In genomic region chr4:1752284-1753041, GRCh38 we compare ENCODE assay signal across 1 cellular context.
TF ChIP-seq lines count a peak whose summit lies in the region.

No MANE protein-coding gene starts in this region.

TF ChIP-seq in HepG2, 621 proteins besides CTCF, POLR2A, EP300 and RAD21 (continued from another document and continues in another):
- TF ChIP-seq, protein P1, sequence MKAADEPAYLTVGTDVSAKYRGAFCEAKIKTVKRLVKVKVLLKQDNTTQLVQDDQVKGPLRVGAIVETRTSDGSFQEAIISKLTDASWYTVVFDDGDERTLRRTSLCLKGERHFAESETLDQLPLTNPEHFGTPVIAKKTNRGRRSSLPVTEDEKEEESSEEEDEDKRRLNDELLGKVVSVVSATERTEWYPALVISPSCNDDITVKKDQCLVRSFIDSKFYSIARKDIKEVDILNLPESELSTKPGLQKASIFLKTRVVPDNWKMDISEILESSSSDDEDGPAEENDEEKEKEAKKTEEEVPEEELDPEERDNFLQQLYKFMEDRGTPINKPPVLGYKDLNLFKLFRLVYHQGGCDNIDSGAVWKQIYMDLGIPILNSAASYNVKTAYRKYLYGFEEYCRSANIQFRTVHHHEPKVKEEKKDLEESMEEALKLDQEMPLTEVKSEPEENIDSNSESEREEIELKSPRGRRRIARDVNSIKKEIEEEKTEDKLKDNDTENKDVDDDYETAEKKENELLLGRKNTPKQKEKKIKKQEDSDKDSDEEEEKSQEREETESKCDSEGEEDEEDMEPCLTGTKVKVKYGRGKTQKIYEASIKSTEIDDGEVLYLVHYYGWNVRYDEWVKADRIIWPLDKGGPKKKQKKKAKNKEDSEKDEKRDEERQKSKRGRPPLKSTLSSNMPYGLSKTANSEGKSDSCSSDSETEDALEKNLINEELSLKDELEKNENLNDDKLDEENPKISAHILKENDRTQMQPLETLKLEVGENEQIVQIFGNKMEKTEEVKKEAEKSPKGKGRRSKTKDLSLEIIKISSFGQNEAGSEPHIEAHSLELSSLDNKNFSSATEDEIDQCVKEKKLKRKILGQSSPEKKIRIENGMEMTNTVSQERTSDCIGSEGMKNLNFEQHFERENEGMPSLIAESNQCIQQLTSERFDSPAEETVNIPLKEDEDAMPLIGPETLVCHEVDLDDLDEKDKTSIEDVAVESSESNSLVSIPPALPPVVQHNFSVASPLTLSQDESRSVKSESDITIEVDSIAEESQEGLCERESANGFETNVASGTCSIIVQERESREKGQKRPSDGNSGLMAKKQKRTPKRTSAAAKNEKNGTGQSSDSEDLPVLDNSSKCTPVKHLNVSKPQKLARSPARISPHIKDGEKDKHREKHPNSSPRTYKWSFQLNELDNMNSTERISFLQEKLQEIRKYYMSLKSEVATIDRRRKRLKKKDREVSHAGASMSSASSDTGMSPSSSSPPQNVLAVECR (CRISPR knock-in tag; IDR thresholded peaks at IDR 0.05; ENCODE audit: borderline replicate concordance): peak; percentile 32; the same call in 1 of the 2 replicates
- TF ChIP-seq ZNF101 (CRISPR knock-in tag; IDR thresholded peaks at IDR 0.05; ENCODE audit: borderline replicate concordance, low read depth) (no peak), TARDBP (CRISPR knock-in tag; IDR thresholded peaks at IDR 0.05) (peak; percentile 14; the same call in 1 of the 2 replicates), KLF16 (CRISPR knock-in tag; IDR thresholded peaks at IDR 0.05) (peak in 1 of 2 experiments; percentile 47; a peak in 1 of 4 replicates), ZNF552 (CRISPR knock-in tag; IDR thresholded peaks at IDR 0.05; ENCODE audit: borderline replicate concordance) (no peak; the same call in 1 of the 2 replicates), ZNF557 (CRISPR knock-in tag; IDR thresholded peaks at IDR 0.05) (no peak), GLI4 (CRISPR knock-in tag; IDR thresholded peaks at IDR 0.05; ENCODE audit: borderline replicate concordance) (no peak), ZNF597 (CRISPR knock-in tag; IDR thresholded peaks at IDR 0.05) (no peak), ZSCAN25 (CRISPR knock-in tag; IDR thresholded peaks at IDR 0.05) (peak; percentile 54; the same call in 1 of the 2 replicates), HNRNPL (IDR thresholded peaks at IDR 0.05; ENCODE audit: low read depth, low read length) (peak; percentile 98), ZNF780A (CRISPR knock-in tag; IDR thresholded peaks at IDR 0.05) (no peak), ZNF614 (CRISPR knock-in tag; IDR thresholded peaks at IDR 0.05; ENCODE audit: borderline replicate concordance) (peak; percentile 48; the same call in 1 of the 2 replicates), TAF1 (CRISPR knock-in tag; IDR thresholded peaks at IDR 0.05) (peak; percentile 46; the same call in 1 of the 2 replicates), HOXA3 (CRISPR knock-in tag; IDR thresholded peaks at IDR 0.05) (peak; percentile 10; the same call in 1 of the 2 replicates), SRSF1 (optimal IDR thresholded peaks at IDR 0.05; ENCODE audit: low read depth, low read length) (peak; percentile 69), FOXO1 (CRISPR knock-in tag; IDR thresholded peaks at IDR 0.05) (0 out of 2 replicates have a peak, but pooled peaks have one; percentile 39), HOXA5 (CRISPR knock-in tag; IDR thresholded peaks at IDR 0.05) (peak; percentile 23; the same call in 1 of the 2 replicates), SUZ12 (IDR thresholded peaks at IDR 0.05; ENCODE audit: low read depth, low read length) (no peak), TEAD2 (CRISPR knock-in tag; IDR thresholded peaks at IDR 0.05) (no peak), RNF2 (conservative IDR thresholded peaks at IDR 0.05; ENCODE audit: low read depth) (no peak), KAT7 (CRISPR knock-in tag; IDR thresholded peaks at IDR 0.05; ENCODE audit: borderline replicate concordance) (no peak; the same call in 1 of the 2 replicates), ISL2 (CRISPR knock-in tag; IDR thresholded peaks at IDR 0.05) (0 out of 2 replicates have a peak, but pooled peaks have one; percentile 19), RBFOX2 (IDR thresholded peaks at IDR 0.05; ENCODE audit: low read depth, low read length) (peak; percentile 73), STAG1 (CRISPR knock-in tag; IDR thresholded peaks at IDR 0.05) (peak; percentile 40), ZNF263 (CRISPR knock-in tag; IDR thresholded peaks at IDR 0.05) (peak; percentile 83), GABPB1 (CRISPR knock-in tag; IDR thresholded peaks at IDR 0.05) (peak; percentile 48), YEATS4 (CRISPR knock-in tag; IDR thresholded peaks at IDR 0.05; ENCODE audit: borderline replicate concordance) (peak; percentile 41; the same call in 1 of the 2 replicates), ZNF354B (CRISPR knock-in tag; IDR thresholded peaks at IDR 0.05) (no peak), ZNF253 (CRISPR knock-in tag; IDR thresholded peaks at IDR 0.05; ENCODE audit: borderline replicate concordance) (0 out of 2 replicates have a peak, but pooled peaks have one; percentile 46), MXI1 (IDR thresholded peaks at IDR 0.05; ENCODE audit: borderline replicate concordance, low read depth, low read length) (no peak), ZNF782 (CRISPR knock-in tag; IDR thresholded peaks at IDR 0.05; ENCODE audit: borderline replicate concordance) (no peak), MXD4 (CRISPR knock-in tag; IDR thresholded peaks at IDR 0.05) (no peak; the same call in 1 of the 2 replicates), KLF13 (CRISPR knock-in tag; IDR thresholded peaks at IDR 0.05) (no peak), TOPORS (CRISPR knock-in tag; IDR thresholded peaks at IDR 0.05) (no peak), KDM3A (CRISPR knock-in tag; IDR thresholded peaks at IDR 0.05; ENCODE audit: low read depth) (0 out of 2 replicates have a peak, but pooled peaks have one; percentile 76), NFKB2 (CRISPR knock-in tag; IDR thresholded peaks at IDR 0.05; ENCODE audit: borderline replicate concordance) (no peak), GATAD2A (CRISPR knock-in tag; IDR thresholded peaks at IDR 0.05) (peak; percentile 49; the same call in 1 of the 2 replicates), AKAP8 (CRISPR knock-in tag; IDR thresholded peaks at IDR 0.05) (0 out of 2 replicates have a peak, but pooled peaks have one; percentile 16), ZNF775 (CRISPR knock-in tag; IDR thresholded peaks at IDR 0.05; ENCODE audit: borderline replicate concordance) (no peak)
- TF ChIP-seq, protein P2, sequence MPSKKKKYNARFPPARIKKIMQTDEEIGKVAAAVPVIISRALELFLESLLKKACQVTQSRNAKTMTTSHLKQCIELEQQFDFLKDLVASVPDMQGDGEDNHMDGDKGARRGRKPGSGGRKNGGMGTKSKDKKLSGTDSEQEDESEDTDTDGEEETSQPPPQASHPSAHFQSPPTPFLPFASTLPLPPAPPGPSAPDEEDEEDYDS (CRISPR knock-in tag; IDR thresholded peaks at IDR 0.05): peak; percentile 63
- TF ChIP-seq, protein P3, sequence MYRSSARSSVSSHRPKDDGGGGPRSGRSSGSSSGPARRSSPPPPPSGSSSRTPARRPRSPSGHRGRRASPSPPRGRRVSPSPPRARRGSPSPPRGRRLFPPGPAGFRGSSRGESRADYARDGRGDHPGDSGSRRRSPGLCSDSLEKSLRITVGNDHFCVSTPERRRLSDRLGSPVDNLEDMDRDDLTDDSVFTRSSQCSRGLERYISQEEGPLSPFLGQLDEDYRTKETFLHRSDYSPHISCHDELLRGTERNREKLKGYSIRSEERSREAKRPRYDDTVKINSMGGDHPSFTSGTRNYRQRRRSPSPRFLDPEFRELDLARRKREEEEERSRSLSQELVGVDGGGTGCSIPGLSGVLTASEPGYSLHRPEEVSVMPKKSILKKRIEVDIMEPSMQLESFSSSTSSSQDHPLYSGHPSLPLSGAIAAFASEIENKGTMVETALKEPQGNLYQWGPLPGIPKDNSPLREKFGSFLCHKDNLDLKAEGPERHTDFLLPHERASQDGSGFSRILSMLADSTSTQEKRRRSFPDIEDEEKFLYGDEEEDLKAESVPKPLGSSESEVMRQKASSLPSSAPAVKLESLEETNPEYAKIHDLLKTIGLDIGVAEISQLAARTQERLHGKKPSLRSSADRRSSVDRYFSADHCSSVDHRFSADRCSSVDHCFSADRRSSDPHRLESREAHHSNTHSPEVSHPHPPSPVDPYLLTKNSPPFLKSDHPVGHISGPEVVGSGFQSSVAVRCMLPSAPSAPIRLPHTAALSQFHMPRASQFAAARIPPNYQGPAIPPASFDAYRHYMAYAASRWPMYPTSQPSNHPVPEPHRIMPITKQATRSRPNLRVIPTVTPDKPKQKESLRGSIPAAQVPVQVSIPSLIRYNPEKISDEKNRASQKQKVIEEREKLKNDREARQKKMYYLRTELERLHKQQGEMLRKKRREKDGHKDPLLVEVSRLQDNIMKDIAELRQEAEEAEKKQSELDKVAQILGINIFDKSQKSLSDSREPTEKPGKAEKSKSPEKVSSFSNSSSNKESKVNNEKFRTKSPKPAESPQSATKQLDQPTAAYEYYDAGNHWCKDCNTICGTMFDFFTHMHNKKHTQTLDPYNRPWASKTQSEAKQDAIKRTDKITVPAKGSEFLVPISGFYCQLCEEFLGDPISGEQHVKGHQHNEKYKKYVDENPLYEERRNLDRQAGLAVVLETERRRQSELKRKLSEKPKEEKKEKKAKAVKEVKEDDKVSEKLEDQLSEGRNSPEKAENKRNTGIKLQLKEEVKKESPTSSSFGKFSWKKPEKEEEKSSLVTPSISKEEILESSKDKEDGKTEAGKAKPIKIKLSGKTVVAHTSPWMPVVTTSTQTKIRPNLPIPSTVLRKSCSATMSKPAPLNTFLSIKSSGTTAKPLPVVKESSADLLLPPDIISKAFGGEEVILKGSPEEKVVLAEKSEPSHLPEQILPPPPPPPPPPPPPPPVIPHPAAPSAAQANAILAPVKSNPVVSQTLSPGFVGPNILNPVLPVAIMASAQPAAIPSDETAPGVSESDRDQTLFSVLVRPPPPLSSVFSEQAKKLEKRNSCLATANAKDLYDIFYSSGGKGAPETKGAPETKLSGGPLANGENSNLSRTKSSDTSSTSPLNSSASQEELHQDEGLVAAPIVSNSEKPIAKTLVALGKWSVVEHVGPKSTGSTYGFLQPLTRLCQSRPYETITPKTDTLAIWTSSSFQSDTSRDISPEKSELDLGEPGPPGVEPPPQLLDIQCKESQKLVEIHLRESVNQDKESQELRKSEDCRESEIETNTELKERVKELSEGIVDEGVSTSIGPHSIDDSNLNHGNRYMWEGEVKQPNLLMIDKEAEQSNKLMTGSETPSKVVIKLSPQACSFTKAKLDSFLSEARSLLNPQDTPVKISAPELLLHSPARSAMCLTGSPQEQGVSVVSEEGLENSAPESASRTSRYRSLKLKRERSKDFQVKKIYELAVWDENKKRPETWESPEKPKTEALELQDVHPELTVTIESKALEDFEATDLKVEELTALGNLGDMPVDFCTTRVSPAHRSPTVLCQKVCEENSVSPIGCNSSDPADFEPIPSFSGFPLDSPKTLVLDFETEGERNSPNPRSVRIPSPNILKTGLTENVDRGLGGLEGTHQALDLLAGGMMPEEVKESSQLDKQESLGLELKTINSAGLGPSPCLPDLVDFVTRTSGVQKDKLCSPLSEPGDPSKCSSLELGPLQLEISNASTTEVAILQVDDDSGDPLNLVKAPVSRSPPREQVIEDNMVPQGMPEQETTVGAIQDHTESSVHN (CRISPR knock-in tag; IDR thresholded peaks at IDR 0.05): no peak
- TF ChIP-seq, protein P4, sequence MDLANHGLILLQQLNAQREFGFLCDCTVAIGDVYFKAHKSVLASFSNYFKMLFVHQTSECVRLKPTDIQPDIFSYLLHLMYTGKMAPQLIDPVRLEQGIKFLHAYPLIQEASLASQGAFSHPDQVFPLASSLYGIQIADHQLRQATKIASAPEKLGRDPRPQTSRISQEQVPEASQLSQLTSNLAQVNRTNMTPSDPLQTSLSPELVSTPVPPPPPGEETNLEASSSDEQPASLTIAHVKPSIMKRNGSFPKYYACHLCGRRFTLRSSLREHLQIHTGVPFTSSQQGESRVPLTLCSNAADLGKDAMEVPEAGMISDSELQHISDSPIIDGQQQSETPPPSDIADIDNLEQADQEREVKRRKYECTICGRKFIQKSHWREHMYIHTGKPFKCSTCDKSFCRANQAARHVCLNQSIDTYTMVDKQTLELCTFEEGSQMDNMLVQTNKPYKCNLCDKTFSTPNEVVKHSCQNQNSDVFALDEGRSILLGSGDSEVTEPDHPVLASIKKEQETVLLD (CRISPR knock-in tag; IDR thresholded peaks at IDR 0.05; ENCODE audit: low read depth): no peak
- TF ChIP-seq, protein P5, sequence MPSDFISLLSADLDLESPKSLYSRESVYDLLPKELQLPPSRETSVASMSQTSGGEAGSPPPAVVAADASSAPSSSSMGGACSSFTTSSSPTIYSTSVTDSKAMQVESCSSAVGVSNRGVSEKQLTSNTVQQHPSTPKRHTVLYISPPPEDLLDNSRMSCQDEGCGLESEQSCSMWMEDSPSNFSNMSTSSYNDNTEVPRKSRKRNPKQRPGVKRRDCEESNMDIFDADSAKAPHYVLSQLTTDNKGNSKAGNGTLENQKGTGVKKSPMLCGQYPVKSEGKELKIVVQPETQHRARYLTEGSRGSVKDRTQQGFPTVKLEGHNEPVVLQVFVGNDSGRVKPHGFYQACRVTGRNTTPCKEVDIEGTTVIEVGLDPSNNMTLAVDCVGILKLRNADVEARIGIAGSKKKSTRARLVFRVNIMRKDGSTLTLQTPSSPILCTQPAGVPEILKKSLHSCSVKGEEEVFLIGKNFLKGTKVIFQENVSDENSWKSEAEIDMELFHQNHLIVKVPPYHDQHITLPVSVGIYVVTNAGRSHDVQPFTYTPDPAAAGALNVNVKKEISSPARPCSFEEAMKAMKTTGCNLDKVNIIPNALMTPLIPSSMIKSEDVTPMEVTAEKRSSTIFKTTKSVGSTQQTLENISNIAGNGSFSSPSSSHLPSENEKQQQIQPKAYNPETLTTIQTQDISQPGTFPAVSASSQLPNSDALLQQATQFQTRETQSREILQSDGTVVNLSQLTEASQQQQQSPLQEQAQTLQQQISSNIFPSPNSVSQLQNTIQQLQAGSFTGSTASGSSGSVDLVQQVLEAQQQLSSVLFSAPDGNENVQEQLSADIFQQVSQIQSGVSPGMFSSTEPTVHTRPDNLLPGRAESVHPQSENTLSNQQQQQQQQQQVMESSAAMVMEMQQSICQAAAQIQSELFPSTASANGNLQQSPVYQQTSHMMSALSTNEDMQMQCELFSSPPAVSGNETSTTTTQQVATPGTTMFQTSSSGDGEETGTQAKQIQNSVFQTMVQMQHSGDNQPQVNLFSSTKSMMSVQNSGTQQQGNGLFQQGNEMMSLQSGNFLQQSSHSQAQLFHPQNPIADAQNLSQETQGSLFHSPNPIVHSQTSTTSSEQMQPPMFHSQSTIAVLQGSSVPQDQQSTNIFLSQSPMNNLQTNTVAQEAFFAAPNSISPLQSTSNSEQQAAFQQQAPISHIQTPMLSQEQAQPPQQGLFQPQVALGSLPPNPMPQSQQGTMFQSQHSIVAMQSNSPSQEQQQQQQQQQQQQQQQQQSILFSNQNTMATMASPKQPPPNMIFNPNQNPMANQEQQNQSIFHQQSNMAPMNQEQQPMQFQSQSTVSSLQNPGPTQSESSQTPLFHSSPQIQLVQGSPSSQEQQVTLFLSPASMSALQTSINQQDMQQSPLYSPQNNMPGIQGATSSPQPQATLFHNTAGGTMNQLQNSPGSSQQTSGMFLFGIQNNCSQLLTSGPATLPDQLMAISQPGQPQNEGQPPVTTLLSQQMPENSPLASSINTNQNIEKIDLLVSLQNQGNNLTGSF (CRISPR knock-in tag; IDR thresholded peaks at IDR 0.05): no peak
